10 cellular contexts compared by ENCODE assay signal in the genomic region with DNA sequence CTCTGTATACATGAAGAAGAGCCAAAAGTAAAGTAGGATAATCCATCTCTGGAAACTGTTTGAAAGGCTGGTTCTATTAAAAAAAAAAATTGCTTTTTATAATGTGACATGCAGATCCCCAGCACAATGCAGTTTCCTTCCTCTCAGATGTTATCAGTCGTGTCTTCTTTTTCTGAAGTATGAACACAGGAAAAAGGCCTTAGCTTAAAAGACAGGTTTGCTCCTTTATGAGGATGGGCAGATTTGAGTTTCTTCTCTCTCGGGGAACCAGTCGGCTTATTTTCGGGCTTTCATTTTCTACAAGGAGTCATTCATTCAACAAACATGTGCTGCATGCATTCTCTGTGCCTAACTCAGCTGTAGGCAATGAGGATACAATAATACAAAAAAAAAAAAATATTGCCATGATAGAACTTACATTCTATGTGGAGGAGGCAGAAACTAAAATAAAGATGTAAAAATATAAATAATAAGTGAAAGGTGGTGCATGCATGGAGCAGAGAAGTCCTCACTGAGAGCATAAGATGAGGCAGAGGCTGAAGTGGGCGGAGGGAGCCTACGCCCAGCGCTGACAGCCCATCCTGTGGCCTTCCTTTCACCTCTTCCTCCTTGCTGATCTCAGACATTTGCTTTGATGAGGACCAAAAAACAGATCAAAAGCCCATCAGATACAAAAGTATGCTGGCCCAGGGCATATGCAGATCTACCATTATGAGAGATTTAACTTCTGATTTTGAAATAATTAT. TPM values are rescaled to one million over a fixed set of nuclear protein-coding genes. Genes with fewer than 3 reads are reported as not detected.
DNase-seq lines count a peak whose midpoint lies in the region; ATAC-seq and TF ChIP-seq lines count a peak whose summit lies in the region.
"Had no signal": no experiment of that assay in that cellular context is flagged by ENCODE, and none has a peak within 500 bp of the region (broad histone marks: within the 10 kb centered on the region; RNA-seq: fewer than 3 reads in every experiment).

TSS of gene CD226 (minus strand) at position 513 of the 746 bp plus-strand sequence. CDS start at position 46, 467 bp downstream.

- peak within 1 kb of the TSS; percentile 59 for H3K4me3 ChIP-seq in CD8-positive, alpha-beta memory T cell (ENCODE audit: low read length)
- H3K4me3 ChIP-seq: ovary had no signal

- no peaks in the 10 kb centered on the region for H3K36me3 ChIP-seq in CD8-positive, alpha-beta memory T cell (ENCODE audit: insufficient read depth, low read length)
- H3K36me3 ChIP-seq: ovary had no signal

- no peak within 1 kb of the TSS for H3K27ac ChIP-seq in CD8-positive, alpha-beta memory T cell (ENCODE audit: low read depth, low read length)
- H3K27ac ChIP-seq: ovary had no signal

- H3K36me3 Mint-ChIP-seq in CD8-positive, alpha-beta memory T cell = peaks cover 5 to 14% (median 10%) of the 10 kb centered on the region in 3 donors
- peaks cover 46% of the 10 kb centered on the region for H3K36me3 Mint-ChIP-seq in activated naive CD8-positive, alpha-beta T cell treated with anti-CD3 and anti-CD28 coated beads, Interleukin-2, amount 50 U/mL, for 24 hours (ENCODE audit: low read depth)
- H3K36me3 Mint-ChIP-seq in MCF 10A (ENCODE audit: insufficient read depth, unreplicated experiment) = peaks cover 18% of the 10 kb centered on the region

- H3K4me1 ChIP-seq in CD8-positive, alpha-beta memory T cell (ENCODE audit: insufficient read depth, low read length) = peaks cover 97% of the 10 kb centered on the region

- CTCF ChIA-PET in CD8-positive, alpha-beta memory T cell (lab: Charles Lee) = interaction anchor here (0.8 kb wide), 1 partner anchor 12 kb away, joined by 3 read pairs; no protein-coding TSS in a partner anchor
- CTCF ChIA-PET in MCF 10A (lab: Yijun Ruan, JAX) = no interaction called here

- POLR2A ChIA-PET in CD8-positive, alpha-beta memory T cell (lab: Charles Lee) = interaction anchor here (0.6 to 1.5 kb wide), 3 partner anchors 10 to 12 kb away, joined by 3 to 7 read pairs (median 6); no protein-coding TSS in a partner anchor
- POLR2A ChIA-PET in MCF 10A (lab: Yijun Ruan, JAX) = interaction anchor here (0.7 kb wide), 1 partner anchor 37 kb away, joined by 4 read pairs; no protein-coding TSS in a partner anchor

- intact Hi-C loops in MCF 10A (cut with micrococcal nuclease) = no loop called here

- peak in 2 of 5 donors; percentile 39 to 52 for DNase-seq in CD8-positive, alpha-beta memory T cell
- DNase-seq in activated naive CD8-positive, alpha-beta T cell treated with anti-CD3 and anti-CD28 coated beads, Interleukin-2, amount 50 U/mL, for 24 hours = no peak
- no peak for DNase-seq in NCI-H2227 treated with DMSO at 0.1 percent for 48 hours (lab: John Stamatoyannopoulos, UW)
- no peak for DNase-seq in NCI-H510A (lab: John Stamatoyannopoulos, UW)
- DNase-seq in MCF 10A (ENCODE audit: unreplicated experiment) = no peak
- DNase-seq: NCI-H1436 treated with DMSO at 0.1 percent for 48 hours, ovary had no signal

- peak; percentile 40 for ATAC-seq in GM19372 (IDR thresholded peaks at IDR 0.05; ENCODE audit: low read depth, unreplicated experiment)
- ATAC-seq in HG03439 (IDR thresholded peaks at IDR 0.05; ENCODE audit: unreplicated experiment) = peak; percentile 34
- peak; percentile 23 for ATAC-seq in activated naive CD8-positive, alpha-beta T cell treated with anti-CD3 and anti-CD28 coated beads, Interleukin-2, amount 50 U/mL, for 24 hours
- no peak for ATAC-seq in GM21515 (IDR thresholded peaks at IDR 0.05; ENCODE audit: unreplicated experiment)

- peak within 1 kb of the TSS in 2 of 7 donors; percentile 91 to 94 for H3K4me3 Mint-ChIP-seq in CD8-positive, alpha-beta memory T cell
- H3K4me3 Mint-ChIP-seq in activated naive CD8-positive, alpha-beta T cell treated with anti-CD3 and anti-CD28 coated beads, Interleukin-2, amount 50 U/mL, for 24 hours = no peak within 1 kb of the TSS
- H3K4me3 Mint-ChIP-seq in MCF 10A (ENCODE audit: unreplicated experiment) = no peak within 1 kb of the TSS

- peaks cover 0 to 4% (median 0%) of the 10 kb centered on the region in 5 donors for H3K9me3 Mint-ChIP-seq in CD8-positive, alpha-beta memory T cell
- H3K9me3 Mint-ChIP-seq in activated naive CD8-positive, alpha-beta T cell treated with anti-CD3 and anti-CD28 coated beads, Interleukin-2, amount 50 U/mL, for 24 hours = peaks cover 13% of the 10 kb centered on the region
- H3K9me3 Mint-ChIP-seq in MCF 10A (ENCODE audit: unreplicated experiment) = no peaks in the 10 kb centered on the region

- peak within 1 kb of the TSS in 2 of 8 donors; percentile 89 to 96 for H3K27ac Mint-ChIP-seq in CD8-positive, alpha-beta memory T cell
- H3K27ac Mint-ChIP-seq in activated naive CD8-positive, alpha-beta T cell treated with anti-CD3 and anti-CD28 coated beads, Interleukin-2, amount 50 U/mL, for 24 hours = no peak within 1 kb of the TSS
- H3K27ac Mint-ChIP-seq in MCF 10A (ENCODE audit: low read depth, unreplicated experiment) = no peak within 1 kb of the TSS

- no peaks in the 10 kb centered on the region for H3K9me3 ChIP-seq in CD8-positive, alpha-beta memory T cell (ENCODE audit: low read length)
- H3K9me3 ChIP-seq: ovary had no signal

- H3K27me3 Mint-ChIP-seq in CD8-positive, alpha-beta memory T cell = no peaks in the 10 kb centered on the region
- no peaks in the 10 kb centered on the region for H3K27me3 Mint-ChIP-seq in activated naive CD8-positive, alpha-beta T cell treated with anti-CD3 and anti-CD28 coated beads, Interleukin-2, amount 50 U/mL, for 24 hours
- H3K27me3 Mint-ChIP-seq in MCF 10A (ENCODE audit: insufficient read depth, unreplicated experiment) = no peaks in the 10 kb centered on the region

- H3K4me1 Mint-ChIP-seq in CD8-positive, alpha-beta memory T cell = peaks cover 32 to 44% (median 42%) of the 10 kb centered on the region in 3 donors
- no peaks in the 10 kb centered on the region for H3K4me1 Mint-ChIP-seq in activated naive CD8-positive, alpha-beta T cell treated with anti-CD3 and anti-CD28 coated beads, Interleukin-2, amount 50 U/mL, for 24 hours
- no peaks in the 10 kb centered on the region for H3K4me1 Mint-ChIP-seq in MCF 10A (ENCODE audit: insufficient read depth, unreplicated experiment)

- no TSS peak for BruUV-seq in MCF 10A (replicated peaks; lab: Mats Ljungman, UMichigan)

- no peaks in the 10 kb centered on the region for H3K27me3 ChIP-seq in CD8-positive, alpha-beta memory T cell (ENCODE audit: insufficient read depth, low read length, poor library complexity, severe bottlenecking)
- H3K27me3 ChIP-seq: ovary had no signal

- TF ChIP-seq CTCF in MCF 10A (IDR thresholded peaks at IDR 0.05; ENCODE audit: unreplicated experiment) = no peak

RNA-seq across cellular contexts. Expression of gene CD226, which starts in this region (rescaled TPM):
- total RNA-seq in CD8-positive, alpha-beta memory T cell = 100 to 1,000 TPM; 150 to 158 TPM
- polyA plus RNA-seq in CD8-positive, alpha-beta memory T cell = 39.2 TPM
- 2.6 and 3.4 TPM in 2 replicates for total RNA-seq in MCF 10A (2022)

Comparison
In these comparisons a context has a peak if more than half of its experiments do, and no peak if none do; other contexts are left out.
1. RNA of gene CD226 (total RNA-seq): 150 to 158 TPM in CD8-positive, alpha-beta memory T cell; 2.6 to 3.4 TPM in MCF 10A; every median in the first group is over 10 times any median in the second.